ENCODE assay signal across 1 cellular context in genomic region chr20:50151034-50151743, GRCh38.
TF ChIP-seq lines count a peak whose summit lies in the region.

No MANE protein-coding gene starts in this region.

TF ChIP-seq in K562, 482 proteins besides CTCF, POLR2A, EP300 and RAD21:
- TF ChIP-seq GATA2 (CRISPR knock-in tag; IDR thresholded peaks at IDR 0.05) (peak; percentile 65), ZBTB12 (CRISPR knock-in tag; IDR thresholded peaks at IDR 0.05) (no peak), HMG20B (CRISPR knock-in tag; IDR thresholded peaks at IDR 0.05) (no peak), ELF4 (CRISPR knock-in tag; IDR thresholded peaks at IDR 0.05) (no peak), TAL1 (IDR thresholded peaks at IDR 0.05) (peak; percentile 50; the same call in 1 of the 2 replicates), DPF2 (IDR thresholded peaks at IDR 0.05) (peak; percentile 55; the same call in 1 of the 2 replicates), ZNF12 (CRISPR knock-in tag; IDR thresholded peaks at IDR 0.05) (0 out of 2 replicates have a peak, but pooled peaks have one; percentile 7), NFIC (IDR thresholded peaks at IDR 0.05) (peak; percentile 49), CBFA2T2 (conservative IDR thresholded peaks at IDR 0.05) (peak; percentile 64), HINFP (tag; conservative IDR thresholded peaks at IDR 0.05; ENCODE audit: low read depth) (no peak), ZNF445 (CRISPR knock-in tag; IDR thresholded peaks at IDR 0.05; ENCODE audit: low read depth) (no peak), MTA2 (IDR thresholded peaks at IDR 0.05; ENCODE audit: low read depth) (0 out of 2 replicates have a peak, but pooled peaks have one; percentile 13), BCOR (IDR thresholded peaks at IDR 0.05) (peak; percentile 81), SMAD4 (CRISPR knock-in tag; conservative IDR thresholded peaks at IDR 0.05) (peak; percentile 93), SMARCA5 (IDR thresholded peaks at IDR 0.05) (peak; percentile 57; the same call in 1 of the 2 replicates), POLR2AphosphoS5 (IDR thresholded peaks at IDR 0.05; ENCODE audit: control insufficient read depth, insufficient read depth, low read depth, low read length) (peak; percentile 57; the same call in 1 of the 2 replicates), BRD9 (IDR thresholded peaks at IDR 0.05; ENCODE audit: low read depth, partially characterized antibody) (peak; percentile 59), TEAD4 (IDR thresholded peaks at IDR 0.05; ENCODE audit: low read length) (peak; percentile 62), TEAD4 (CRISPR knock-in tag; IDR thresholded peaks at IDR 0.05; ENCODE audit: borderline replicate concordance) (no peak), RBM25 (IDR thresholded peaks at IDR 0.05; ENCODE audit: low read depth, low read length, severe bottlenecking) (peak; percentile 58), NFYB (IDR thresholded peaks at IDR 0.05; ENCODE audit: extremely low read depth, insufficient read length) (no peak), CBX1 (IDR thresholded peaks at IDR 0.05; ENCODE audit: low read depth) (0 out of 2 replicates have a peak, but pooled peaks have one; percentile 39), POLR3G (IDR thresholded peaks at IDR 0.05; ENCODE audit: extremely low read depth, insufficient read length, insufficient replicate concordance) (no peak), ZFP36 (IDR thresholded peaks at IDR 0.05; ENCODE audit: low read depth, low read length, partially characterized antibody) (peak; percentile 93), TFAP4 (CRISPR knock-in tag; IDR thresholded peaks at IDR 0.05; ENCODE audit: borderline replicate concordance) (no peak), KDM1A (IDR thresholded peaks at IDR 0.05) (peak; percentile 96 to 97), HDAC1 (IDR thresholded peaks at IDR 0.05) (peak; percentile 19 to 83; a peak in 2 of 4 replicates), JUND (IDR thresholded peaks at IDR 0.05; ENCODE audit: borderline replicate concordance, low read depth, low read length) (0 out of 2 replicates have a peak, but pooled peaks have one; percentile 8), JUND (tag; IDR thresholded peaks at IDR 0.05; ENCODE audit: borderline replicate concordance, low read depth, low read length) (no peak), CTBP1 (IDR thresholded peaks at IDR 0.05; ENCODE audit: borderline replicate concordance) (0 out of 2 replicates have a peak, but pooled peaks have one; percentile 11), CBFA2T3 (IDR thresholded peaks at IDR 0.05) (peak; percentile 86), TCF3 (CRISPR knock-in tag; IDR thresholded peaks at IDR 0.05) (peak; percentile 64), RFX7 (CRISPR knock-in tag; IDR thresholded peaks at IDR 0.05) (no peak), KAT7 (CRISPR knock-in tag; IDR thresholded peaks at IDR 0.05; ENCODE audit: borderline replicate concordance) (no peak), CBFB (CRISPR knock-in tag; IDR thresholded peaks at IDR 0.05) (no peak), NKRF (IDR thresholded peaks at IDR 0.05; ENCODE audit: borderline replicate concordance) (no peak), TBL1XR1 (IDR thresholded peaks at IDR 0.05; ENCODE audit: low read length in 2 of 2) (peak in 1 of 2 experiments; percentile 54; a peak in 1 of 4 replicates), EGR1 (conservative IDR thresholded peaks at IDR 0.05) (peak; percentile 50), ARID1B (IDR thresholded peaks at IDR 0.05) (peak; percentile 52; the same call in 1 of the 2 replicates), TCF7L2 (IDR thresholded peaks at IDR 0.05; ENCODE audit: low read depth, low read length) (no peak), NCOR1 (IDR thresholded peaks at IDR 0.05) (peak; percentile 78), RCOR1 (IDR thresholded peaks at IDR 0.05; ENCODE audit: borderline replicate concordance in 1 of 2, low read depth in 2 of 2, low read length in 2 of 2) (peak; percentile 91 to 97), HDAC2 (IDR thresholded peaks at IDR 0.05) (peak; percentile 92), ZNF75A (CRISPR knock-in tag; IDR thresholded peaks at IDR 0.05) (no peak)
- TF ChIP-seq, protein P1, sequence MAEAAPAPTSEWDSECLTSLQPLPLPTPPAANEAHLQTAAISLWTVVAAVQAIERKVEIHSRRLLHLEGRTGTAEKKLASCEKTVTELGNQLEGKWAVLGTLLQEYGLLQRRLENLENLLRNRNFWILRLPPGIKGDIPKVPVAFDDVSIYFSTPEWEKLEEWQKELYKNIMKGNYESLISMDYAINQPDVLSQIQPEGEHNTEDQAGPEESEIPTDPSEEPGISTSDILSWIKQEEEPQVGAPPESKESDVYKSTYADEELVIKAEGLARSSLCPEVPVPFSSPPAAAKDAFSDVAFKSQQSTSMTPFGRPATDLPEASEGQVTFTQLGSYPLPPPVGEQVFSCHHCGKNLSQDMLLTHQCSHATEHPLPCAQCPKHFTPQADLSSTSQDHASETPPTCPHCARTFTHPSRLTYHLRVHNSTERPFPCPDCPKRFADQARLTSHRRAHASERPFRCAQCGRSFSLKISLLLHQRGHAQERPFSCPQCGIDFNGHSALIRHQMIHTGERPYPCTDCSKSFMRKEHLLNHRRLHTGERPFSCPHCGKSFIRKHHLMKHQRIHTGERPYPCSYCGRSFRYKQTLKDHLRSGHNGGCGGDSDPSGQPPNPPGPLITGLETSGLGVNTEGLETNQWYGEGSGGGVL (CRISPR knock-in tag; IDR thresholded peaks at IDR 0.05) = no peak
